8 cellular contexts compared by ENCODE assay signal in genomic region chr7:129640400-129640799, GRCh38.
"Had no signal": no experiment of that assay in that cellular context is flagged by ENCODE, and none has a peak within 500 bp of the region (broad histone marks: within the 10 kb centered on the region; RNA-seq: fewer than 3 reads in every experiment).

No MANE protein-coding gene starts in this region.

- H3K9me3 Mint-ChIP-seq: IgD-negative memory B cell had no signal

- H3K27ac ChIP-seq: HL-60, KMS-11 had no signal

- H3K4me2 ChIP-seq: KMS-11 had no signal

- FAIRE-seq: HepG2, HTR-8/SVneo had no signal

- H3K9ac ChIP-seq: KMS-11 had no signal

- H3K36me3 Mint-ChIP-seq: IgD-negative memory B cell had no signal

- ATAC-seq: HepG2 had no signal

- DNase-seq: IMR-90, KBM-7, KG1 had no signal

- H3K27me3 Mint-ChIP-seq: IgD-negative memory B cell had no signal

- H3K4me3 Mint-ChIP-seq: IgD-negative memory B cell had no signal
